ENCODE assay signal across 1 cellular context in the genomic region with DNA sequence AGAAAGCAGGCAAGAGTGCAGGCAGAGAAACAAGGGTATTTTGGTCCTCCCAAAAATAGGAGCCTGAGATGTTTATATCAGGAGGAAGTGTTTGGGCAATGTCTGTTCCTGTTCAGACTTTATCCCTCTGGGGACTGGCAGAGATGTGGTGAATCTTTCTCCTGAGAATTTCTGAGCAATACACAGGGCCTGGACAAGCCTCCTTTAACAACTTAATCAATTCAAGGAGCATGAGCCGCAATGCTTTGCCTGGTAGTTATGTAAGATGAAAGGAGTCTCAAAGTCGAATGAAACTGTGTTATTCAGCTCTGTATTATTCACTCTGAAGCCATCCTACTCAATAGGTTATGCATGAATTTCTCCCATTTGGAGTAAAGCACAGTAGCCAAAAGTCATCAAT.
TF ChIP-seq lines count a peak whose summit lies in the region.

No MANE protein-coding gene starts in this region.

TF ChIP-seq in GM23338, 12 proteins besides CTCF, POLR2A, EP300 and RAD21 (continued from another document):
- TF ChIP-seq, protein P1, sequence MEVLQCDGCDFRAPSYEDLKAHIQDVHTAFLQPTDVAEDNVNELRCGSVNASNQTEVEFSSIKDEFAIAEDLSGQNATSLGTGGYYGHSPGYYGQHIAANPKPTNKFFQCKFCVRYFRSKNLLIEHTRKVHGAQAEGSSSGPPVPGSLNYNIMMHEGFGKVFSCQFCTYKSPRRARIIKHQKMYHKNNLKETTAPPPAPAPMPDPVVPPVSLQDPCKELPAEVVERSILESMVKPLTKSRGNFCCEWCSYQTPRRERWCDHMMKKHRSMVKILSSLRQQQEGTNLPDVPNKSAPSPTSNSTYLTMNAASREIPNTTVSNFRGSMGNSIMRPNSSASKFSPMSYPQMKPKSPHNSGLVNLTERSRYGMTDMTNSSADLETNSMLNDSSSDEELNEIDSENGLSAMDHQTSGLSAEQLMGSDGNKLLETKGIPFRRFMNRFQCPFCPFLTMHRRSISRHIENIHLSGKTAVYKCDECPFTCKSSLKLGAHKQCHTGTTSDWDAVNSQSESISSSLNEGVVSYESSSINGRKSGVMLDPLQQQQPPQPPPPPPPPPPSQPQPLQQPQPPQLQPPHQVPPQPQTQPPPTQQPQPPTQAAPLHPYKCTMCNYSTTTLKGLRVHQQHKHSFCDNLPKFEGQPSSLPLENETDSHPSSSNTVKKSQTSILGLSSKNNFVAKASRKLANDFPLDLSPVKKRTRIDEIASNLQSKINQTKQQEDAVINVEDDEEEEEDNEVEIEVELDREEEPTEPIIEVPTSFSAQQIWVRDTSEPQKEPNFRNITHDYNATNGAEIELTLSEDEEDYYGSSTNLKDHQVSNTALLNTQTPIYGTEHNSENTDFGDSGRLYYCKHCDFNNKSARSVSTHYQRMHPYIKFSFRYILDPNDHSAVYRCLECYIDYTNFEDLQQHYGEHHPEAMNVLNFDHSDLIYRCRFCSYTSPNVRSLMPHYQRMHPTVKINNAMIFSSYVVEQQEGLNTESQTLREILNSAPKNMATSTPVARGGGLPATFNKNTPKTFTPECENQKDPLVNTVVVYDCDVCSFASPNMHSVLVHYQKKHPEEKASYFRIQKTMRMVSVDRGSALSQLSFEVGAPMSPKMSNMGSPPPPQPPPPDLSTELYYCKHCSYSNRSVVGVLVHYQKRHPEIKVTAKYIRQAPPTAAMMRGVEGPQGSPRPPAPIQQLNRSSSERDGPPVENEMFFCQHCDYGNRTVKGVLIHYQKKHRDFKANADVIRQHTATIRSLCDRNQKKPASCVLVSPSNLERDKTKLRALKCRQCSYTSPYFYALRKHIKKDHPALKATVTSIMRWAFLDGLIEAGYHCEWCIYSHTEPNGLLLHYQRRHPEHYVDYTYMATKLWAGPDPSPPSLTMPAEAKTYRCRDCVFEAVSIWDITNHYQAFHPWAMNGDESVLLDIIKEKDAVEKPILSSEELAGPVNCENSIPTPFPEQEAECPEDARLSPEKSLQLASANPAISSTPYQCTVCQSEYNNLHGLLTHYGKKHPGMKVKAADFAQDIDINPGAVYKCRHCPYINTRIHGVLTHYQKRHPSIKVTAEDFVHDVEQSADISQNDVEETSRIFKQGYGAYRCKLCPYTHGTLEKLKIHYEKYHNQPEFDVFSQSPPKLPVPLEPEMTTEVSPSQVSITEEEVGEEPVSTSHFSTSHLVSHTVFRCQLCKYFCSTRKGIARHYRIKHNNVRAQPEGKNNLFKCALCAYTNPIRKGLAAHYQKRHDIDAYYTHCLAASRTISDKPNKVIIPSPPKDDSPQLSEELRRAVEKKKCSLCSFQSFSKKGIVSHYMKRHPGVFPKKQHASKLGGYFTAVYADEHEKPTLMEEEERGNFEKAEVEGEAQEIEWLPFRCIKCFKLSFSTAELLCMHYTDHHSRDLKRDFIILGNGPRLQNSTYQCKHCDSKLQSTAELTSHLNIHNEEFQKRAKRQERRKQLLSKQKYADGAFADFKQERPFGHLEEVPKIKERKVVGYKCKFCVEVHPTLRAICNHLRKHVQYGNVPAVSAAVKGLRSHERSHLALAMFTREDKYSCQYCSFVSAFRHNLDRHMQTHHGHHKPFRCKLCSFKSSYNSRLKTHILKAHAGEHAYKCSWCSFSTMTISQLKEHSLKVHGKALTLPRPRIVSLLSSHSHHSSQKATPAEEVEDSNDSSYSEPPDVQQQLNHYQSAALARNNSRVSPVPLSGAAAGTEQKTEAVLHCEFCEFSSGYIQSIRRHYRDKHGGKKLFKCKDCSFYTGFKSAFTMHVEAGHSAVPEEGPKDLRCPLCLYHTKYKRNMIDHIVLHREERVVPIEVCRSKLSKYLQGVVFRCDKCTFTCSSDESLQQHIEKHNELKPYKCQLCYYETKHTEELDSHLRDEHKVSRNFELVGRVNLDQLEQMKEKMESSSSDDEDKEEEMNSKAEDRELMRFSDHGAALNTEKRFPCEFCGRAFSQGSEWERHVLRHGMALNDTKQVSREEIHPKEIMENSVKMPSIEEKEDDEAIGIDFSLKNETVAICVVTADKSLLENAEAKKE (CRISPR knock-in tag; IDR thresholded peaks at IDR 0.05) = no peak
- TF ChIP-seq EZH2phosphoT487 (IDR thresholded peaks at IDR 0.05; ENCODE audit: unreplicated experiment) = no peak
- TF ChIP-seq ZNF331 (CRISPR knock-in tag; IDR thresholded peaks at IDR 0.05; ENCODE audit: low read depth) = no peak
- TF ChIP-seq POLR2AphosphoS5 (IDR thresholded peaks at IDR 0.05; ENCODE audit: low read depth) = no peak
- TF ChIP-seq JUNB (IDR thresholded peaks at IDR 0.05; ENCODE audit: unreplicated experiment) = no peak
- TF ChIP-seq STAT1 (IDR thresholded peaks at IDR 0.05; ENCODE audit: unreplicated experiment) = no peak
- no peak for TF ChIP-seq NANOG (IDR thresholded peaks at IDR 0.05; ENCODE audit: borderline replicate concordance)
- TF ChIP-seq, protein P2, sequence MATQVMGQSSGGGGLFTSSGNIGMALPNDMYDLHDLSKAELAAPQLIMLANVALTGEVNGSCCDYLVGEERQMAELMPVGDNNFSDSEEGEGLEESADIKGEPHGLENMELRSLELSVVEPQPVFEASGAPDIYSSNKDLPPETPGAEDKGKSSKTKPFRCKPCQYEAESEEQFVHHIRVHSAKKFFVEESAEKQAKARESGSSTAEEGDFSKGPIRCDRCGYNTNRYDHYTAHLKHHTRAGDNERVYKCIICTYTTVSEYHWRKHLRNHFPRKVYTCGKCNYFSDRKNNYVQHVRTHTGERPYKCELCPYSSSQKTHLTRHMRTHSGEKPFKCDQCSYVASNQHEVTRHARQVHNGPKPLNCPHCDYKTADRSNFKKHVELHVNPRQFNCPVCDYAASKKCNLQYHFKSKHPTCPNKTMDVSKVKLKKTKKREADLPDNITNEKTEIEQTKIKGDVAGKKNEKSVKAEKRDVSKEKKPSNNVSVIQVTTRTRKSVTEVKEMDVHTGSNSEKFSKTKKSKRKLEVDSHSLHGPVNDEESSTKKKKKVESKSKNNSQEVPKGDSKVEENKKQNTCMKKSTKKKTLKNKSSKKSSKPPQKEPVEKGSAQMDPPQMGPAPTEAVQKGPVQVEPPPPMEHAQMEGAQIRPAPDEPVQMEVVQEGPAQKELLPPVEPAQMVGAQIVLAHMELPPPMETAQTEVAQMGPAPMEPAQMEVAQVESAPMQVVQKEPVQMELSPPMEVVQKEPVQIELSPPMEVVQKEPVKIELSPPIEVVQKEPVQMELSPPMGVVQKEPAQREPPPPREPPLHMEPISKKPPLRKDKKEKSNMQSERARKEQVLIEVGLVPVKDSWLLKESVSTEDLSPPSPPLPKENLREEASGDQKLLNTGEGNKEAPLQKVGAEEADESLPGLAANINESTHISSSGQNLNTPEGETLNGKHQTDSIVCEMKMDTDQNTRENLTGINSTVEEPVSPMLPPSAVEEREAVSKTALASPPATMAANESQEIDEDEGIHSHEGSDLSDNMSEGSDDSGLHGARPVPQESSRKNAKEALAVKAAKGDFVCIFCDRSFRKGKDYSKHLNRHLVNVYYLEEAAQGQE (IDR thresholded peaks at IDR 0.05; ENCODE audit: unreplicated experiment) = no peak
- no peak for TF ChIP-seq ZNF114 (CRISPR knock-in tag; IDR thresholded peaks at IDR 0.05)
